ENCODE assay signal across 22 cellular contexts in genomic region chr21:39085843-39086415, GRCh38.
"Had no signal": no experiment of that assay in that cellular context is flagged by ENCODE, and none has a peak within 500 bp of the region (broad histone marks: within the 10 kb centered on the region; RNA-seq: fewer than 3 reads in every experiment).

No MANE protein-coding gene starts in this region.

- H3K4me1 Mint-ChIP-seq: activated B cell treated with CpG ODN at 0.5 μM for 24 hours; activated CD4-positive, alpha-beta T cell treated with anti-CD3 and anti-CD28 coated beads for 36 hours; activated T-helper 17 cell treated with anti-CD3 and anti-CD28 coated beads, Interleukin-2, amount 50 U/mL, for 72 hours; immature natural killer cell; memory B cell had no signal

- H3K27me3 ChIP-seq: breast epithelium, colonic mucosa, esophagus squamous epithelium, left lung, sigmoid colon, testis had no signal

- H3K9me3 Mint-ChIP-seq: activated B cell treated with CpG ODN at 0.5 μM for 24 hours; activated T-cell treated with anti-CD3 and anti-CD28 coated beads, Interleukin-2, amount 50 U/mL, for 24 hours; activated T-helper 17 cell treated with anti-CD3 and anti-CD28 coated beads, Interleukin-2, amount 50 U/mL, for 72 hours; immature natural killer cell; memory B cell had no signal

- H3K27me3 Mint-ChIP-seq: activated naive CD8-positive, alpha-beta T cell; activated T-cell treated with anti-CD3 and anti-CD28 coated beads, Interleukin-2, amount 50 U/mL, for 24 hours had no signal

- H3K9ac ChIP-seq: parathyroid adenoma had no signal

- ATAC-seq: activated CD4-positive, alpha-beta T cell treated with anti-CD3 and anti-CD28 coated beads for 36 hours; activated T-helper 17 cell treated with anti-CD3 and anti-CD28 coated beads, Interleukin-2, amount 50 U/mL, for 72 hours; mucosa of descending colon had no signal

- H3K27ac ChIP-seq: breast epithelium, colonic mucosa, parathyroid adenoma, sigmoid colon, testis had no signal

- H3K4me3 Mint-ChIP-seq: activated B cell treated with CpG ODN at 0.5 μM for 24 hours; activated CD4-positive, alpha-beta T cell treated with anti-CD3 and anti-CD28 coated beads for 36 hours; activated naive CD8-positive, alpha-beta T cell; activated T-cell treated with anti-CD3 and anti-CD28 coated beads, Interleukin-2, amount 50 U/mL, for 24 hours; activated T-helper 17 cell treated with anti-CD3 and anti-CD28 coated beads, Interleukin-2, amount 50 U/mL, for 72 hours; endodermal cell; immature natural killer cell; memory B cell; nephron progenitor cell had no signal

- H3K4me3 ChIP-seq: breast epithelium, colonic mucosa, esophagus squamous epithelium, left lung, mucosa of descending colon, sigmoid colon, testis had no signal

- H3K36me3 ChIP-seq: breast epithelium, colonic mucosa, esophagus squamous epithelium, left lung, sigmoid colon had no signal

- H3K9me3 ChIP-seq: breast epithelium, colonic mucosa, esophagus squamous epithelium, left lung, mucosa of descending colon, sigmoid colon, testis had no signal

- H3K27ac Mint-ChIP-seq: activated B cell treated with CpG ODN at 0.5 μM for 24 hours; activated CD4-positive, alpha-beta T cell treated with anti-CD3 and anti-CD28 coated beads for 36 hours; activated naive CD8-positive, alpha-beta T cell; activated T-cell treated with anti-CD3 and anti-CD28 coated beads, Interleukin-2, amount 50 U/mL, for 24 hours; activated T-helper 17 cell treated with anti-CD3 and anti-CD28 coated beads, Interleukin-2, amount 50 U/mL, for 72 hours; endodermal cell; immature natural killer cell; memory B cell; nephron progenitor cell had no signal

- H3K4me1 ChIP-seq: breast epithelium, colonic mucosa had no signal

- H3K36me3 Mint-ChIP-seq: activated naive CD8-positive, alpha-beta T cell; immature natural killer cell; memory B cell had no signal

- DNase-seq: activated B cell treated with CpG ODN at 0.5 μM for 24 hours; activated CD4-positive, alpha-beta T cell treated with anti-CD3 and anti-CD28 coated beads for 36 hours; activated CD4-positive, alpha-beta T cell treated with anti-CD3 and anti-CD28 coated beads, Interleukin-2, amount 50 U/mL, for 4 hours; activated CD8-positive, alpha-beta memory T cell treated with anti-CD3 and anti-CD28 coated beads for 24 hours; activated CD8-positive, alpha-beta memory T cell treated with anti-CD3 and anti-CD28 coated beads, Interleukin-2, amount 50 U/mL, for 4 hours; activated T-cell treated with anti-CD3 and anti-CD28 coated beads, Interleukin-2, amount 50 U/mL, for 24 hours; colonic mucosa; endodermal cell; esophagus squamous epithelium; immature natural killer cell; left lung; mucosa of descending colon; nephron progenitor cell; sigmoid colon; stimulated activated CD4-positive, alpha-beta T cell treated with anti-CD3 and anti-CD28 coated beads, Interleukin-4, amount 100 ng/mL, for 1 hour; T-helper 9 cell; testis had no signal
